ENCODE assay signal across 20 cellular contexts in genomic region chr17:81539571-81539900, GRCh38. TPM values are rescaled to one million over a fixed set of nuclear protein-coding genes. Genes with fewer than 3 reads are reported as not detected.
"Had no signal": no experiment of that assay in that cellular context is flagged by ENCODE, and none has a peak within 500 bp of the region (broad histone marks: within the 10 kb centered on the region; RNA-seq: fewer than 3 reads in every experiment).

No MANE protein-coding gene starts in this region.

- FAIRE-seq: colon, keratinocyte had no signal

- H3K79me2 ChIP-seq: parathyroid adenoma had no signal

- H3K4me3 ChIP-seq: dorsolateral prefrontal cortex, gastrocnemius medialis, lung, mucosa of descending colon, skin epidermis, spleen, testis, tibial artery had no signal

- H3K27me3 ChIP-seq: testis had no signal

- H2AFZ ChIP-seq: parathyroid adenoma had no signal

- ATAC-seq: gastrocnemius medialis; mucosa of descending colon; natural killer cell treated with Interleukin-12 subunit alpha and Interleukin-12 subunit beta and Interleukin-15 and Interleukin-18, amount 100 ng/mL, for 72 hours; stimulated activated memory B cell treated with anti-CD40 and anti-IgM and Interleukin-4, amounts not matched to agents 10 μg/mL and 1 μg/mL and 100 μg/mL, for 72 hours; stimulated activated naive CD8-positive, alpha-beta T cell treated with anti-CD3 and anti-CD28 coated beads, Interleukin-15, Interleukin-2, amounts not matched to agents 100 U/mL and 50 U/mL, for 24 hours had no signal

- H3K4me1 ChIP-seq: parathyroid adenoma had no signal

- H3K9ac ChIP-seq: parathyroid adenoma had no signal

- DNase-seq: dorsolateral prefrontal cortex; effector CD4-positive, alpha-beta T cell; gastrocnemius medialis; head of caudate nucleus; mucosa of descending colon; naive B cell; spleen; stimulated activated CD4-positive, alpha-beta T cell treated with anti-CD3 and anti-CD28 coated beads, Interleukin-4, amount 100 ng/mL, for 4 hours; stimulated activated naive CD8-positive, alpha-beta T cell treated with anti-CD3 and anti-CD28 coated beads, Interleukin-15, Interleukin-2, amounts not matched to agents 100 U/mL and 50 U/mL, for 24 hours; substantia nigra; testis; tibial artery had no signal

- H3K27ac ChIP-seq: dorsolateral prefrontal cortex, gastrocnemius medialis, parathyroid adenoma, skin epidermis, spleen, testis, tibial artery had no signal

- H3K9me3 ChIP-seq: gastrocnemius medialis, mucosa of descending colon, spleen, testis, tibial artery had no signal

RNA-seq across cellular contexts. Expression of gene FSCN2, which starts 11.4 kb away (rescaled TPM):
- polyA plus RNA-seq: keratinocyte, liver had no signal
